29 cellular contexts compared by ENCODE assay signal in genomic region chr1:238546118-238546517, GRCh38.
"Had no signal": no experiment of that assay in that cellular context is flagged by ENCODE, and none has a peak within 500 bp of the region (broad histone marks: within the 10 kb centered on the region; RNA-seq: fewer than 3 reads in every experiment).

No MANE protein-coding gene starts in this region.

- H3K27ac Mint-ChIP-seq: dendritic cell treated with granulocyte-macrophage colony-stimulating factor and Interleukin-4, amounts not matched to agents 40 ng/mL and 50 ng/mL, for 4 days; effector memory CD8-positive, alpha-beta T cell; endodermal cell had no signal

- H3K27me3 Mint-ChIP-seq: dendritic cell treated with granulocyte-macrophage colony-stimulating factor and Interleukin-4, amounts not matched to agents 40 ng/mL and 50 ng/mL, for 4 days; effector memory CD8-positive, alpha-beta T cell had no signal

- H3K4me1 Mint-ChIP-seq: endodermal cell had no signal

- H3K9me3 ChIP-seq: esophagus muscularis mucosa, esophagus squamous epithelium, gastrocnemius medialis, heart left ventricle had no signal

- FAIRE-seq: colon, endometrium, endothelial cell of umbilical vein, frontal cortex had no signal

- H3K4me3 ChIP-seq: colonic mucosa, coronary artery, dorsolateral prefrontal cortex, esophagus muscularis mucosa, esophagus squamous epithelium, gastrocnemius medialis, gastroesophageal sphincter, heart left ventricle, heart right ventricle had no signal

- H3K36me3 ChIP-seq: colonic mucosa, esophagus muscularis mucosa, esophagus squamous epithelium, gastrocnemius medialis, gastroesophageal sphincter, heart left ventricle, heart right ventricle had no signal

- H3K27ac ChIP-seq: colonic mucosa, coronary artery, dorsolateral prefrontal cortex, epithelial cell of prostate, esophagus muscularis mucosa, esophagus squamous epithelium, foreskin keratinocyte, gastrocnemius medialis, gastroesophageal sphincter, heart left ventricle, heart right ventricle had no signal

- H3K4me3 Mint-ChIP-seq: dendritic cell treated with granulocyte-macrophage colony-stimulating factor and Interleukin-4, amounts not matched to agents 40 ng/mL and 50 ng/mL, for 4 days; effector memory CD8-positive, alpha-beta T cell; endodermal cell had no signal

- DNase-seq: colonic mucosa; cortex of kidney; dermis blood vessel endothelial cell; dorsolateral prefrontal cortex; effector CD4-positive, alpha-beta T cell; effector CD8-positive, alpha-beta T cell; effector memory CD4-positive, alpha-beta T cell; effector memory CD8-positive, alpha-beta T cell; endodermal cell; erythroblast; esophagus squamous epithelium; foreskin fibroblast; foreskin keratinocyte; foreskin melanocyte; gastrocnemius medialis; glutamatergic neuron; head of caudate nucleus; heart left ventricle; heart right ventricle had no signal

- H3K4me1 ChIP-seq: colonic mucosa, esophagus muscularis mucosa, esophagus squamous epithelium, foreskin keratinocyte, gastrocnemius medialis, heart left ventricle, heart right ventricle had no signal

- ATAC-seq: effector memory CD8-positive, alpha-beta T cell; esophagus mucosa; foreskin keratinocyte; gastrocnemius medialis; gastroesophageal sphincter; heart left ventricle; heart right ventricle had no signal
